In the genomic region with DNA sequence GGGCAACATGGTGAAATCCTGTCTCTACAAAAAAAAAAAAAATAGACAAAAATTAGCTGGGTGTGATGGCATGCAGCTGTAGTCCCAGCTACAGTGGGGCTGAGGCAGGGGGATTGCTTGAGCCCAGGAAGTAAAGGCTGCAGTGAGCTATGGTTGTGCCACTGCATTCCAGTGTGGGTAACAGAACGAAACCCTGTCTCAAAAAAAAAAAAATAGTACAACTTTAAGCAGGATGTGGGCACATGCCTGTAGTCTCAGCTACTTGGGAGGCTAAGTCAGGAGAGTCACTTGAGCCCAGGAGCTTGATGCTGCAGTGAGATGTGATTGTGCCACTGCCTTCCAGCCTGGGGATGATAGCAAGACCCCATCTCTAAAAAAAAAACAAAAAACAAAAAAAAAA, we compare ENCODE assay signal across 8 cellular contexts. TPM values are rescaled to one million over a fixed set of nuclear protein-coding genes. Genes with fewer than 3 reads are reported as not detected.
A peak's percentile ranks its signal among the peaks of the same experiment; 100 is the strongest.
DNase-seq lines count a peak whose midpoint lies in the region; ATAC-seq and TF ChIP-seq lines count a peak whose summit lies in the region.

No MANE protein-coding gene starts in this region.

- no peaks in the 10 kb centered on the region for H3F3A ChIP-seq in OCI-LY1 (ENCODE audit: insufficient read depth, low read length)

- H3K27me3 ChIP-seq in OCI-LY1 (ENCODE audit: insufficient read depth, low read length) (no peaks in the 10 kb centered on the region), skeletal muscle satellite cell (ENCODE audit: control insufficient read depth, insufficient read depth, low read length) (no peaks in the 10 kb centered on the region), right cardiac atrium (ENCODE audit: control insufficient read depth, insufficient read depth) (no peaks in the 10 kb centered on the region)

- intact Hi-C loops in right cardiac atrium (cut with DNase I): no loop called here

- peaks cover 17% of the 10 kb centered on the region for H3K4me1 ChIP-seq in OCI-LY1 (ENCODE audit: insufficient read depth, low read length, severe bottlenecking)
- peaks cover 31% of the 10 kb centered on the region for H3K4me1 ChIP-seq in skeletal muscle satellite cell (ENCODE audit: control insufficient read depth, insufficient read depth, low read length)
- H3K4me1 ChIP-seq in right cardiac atrium (ENCODE audit: control insufficient read depth, insufficient read depth, low read length): peaks cover 4% of the 10 kb centered on the region

- H3K4me3 ChIP-seq in OCI-LY1 (ENCODE audit: low read depth, low read length, poor library complexity, severe bottlenecking) (no peak overlapping the region), cardiac fibroblast (replicated peaks in 1 of 2; ENCODE audit: low read depth in 2 of 2, low read length in 2 of 2) (no peak overlapping the region), skeletal muscle satellite cell (ENCODE audit: low read length) (no peak overlapping the region), right cardiac atrium (ENCODE audit: low read length) (no peak overlapping the region)

- no peak for TF ChIP-seq CTCF in OCI-LY1 (IDR thresholded peaks at IDR 0.05; ENCODE audit: low read length)
- TF ChIP-seq CTCF in cardiac fibroblast (IDR thresholded peaks at IDR 0.05; ENCODE audit: low read depth, low read length): no peak

- WGBS in right cardiac atrium: 87% methylated on average over 1 of the region's 1 CpG

- no peak overlapping the region for H3K9ac ChIP-seq in OCI-LY1 (ENCODE audit: low read length)
- no peak overlapping the region for H3K9ac ChIP-seq in skeletal muscle satellite cell (ENCODE audit: low read depth, low read length)

- no peak overlapping the region for H2AFZ ChIP-seq in OCI-LY1 (ENCODE audit: low read length)

- H3K79me2 ChIP-seq in OCI-LY1 (ENCODE audit: insufficient read depth, low read length): peaks cover 9% of the 10 kb centered on the region; the same call in 1 of the 2 replicates

- H3K4me2 ChIP-seq in OCI-LY1 (ENCODE audit: low read length) (no peak overlapping the region), skeletal muscle satellite cell (ENCODE audit: low read length) (peak overlapping the region; percentile 15)

- DNase-seq in activated effector memory CD4-positive, alpha-beta T cell treated with Interleukin-2 at 50 U/mL for 16 hours: peak; percentile 5
- no peak for DNase-seq in activated effector memory CD4-positive, alpha-beta T cell treated with anti-CD3 and anti-CD28 coated beads, Interleukin-2, amount 50 U/mL, for 16 hours
- DNase-seq in cardiac fibroblast (ENCODE audit: low read depth in 2 of 2) (peak; percentile 29 to 35), NCI-H2171 (lab: John Stamatoyannopoulos, UW) (no peak), right cardiac atrium (no peak)

- ATAC-seq in HG02763 (IDR thresholded peaks at IDR 0.05; ENCODE audit: unreplicated experiment) (no peak), right cardiac atrium (no peak)

- H4K20me1 ChIP-seq in OCI-LY1 (ENCODE audit: insufficient read depth, low read length): no peaks in the 10 kb centered on the region

- H3K27ac ChIP-seq in OCI-LY1 (ENCODE audit: low read depth, low read length, poor library complexity, severe bottlenecking) (peak overlapping the region; percentile 31), right cardiac atrium (ENCODE audit: low read length) (no peak overlapping the region)

- no peaks in the 10 kb centered on the region for H3K9me2 ChIP-seq in OCI-LY1 (ENCODE audit: low read depth, low read length)

- H3K9me3 ChIP-seq in OCI-LY1 (ENCODE audit: low read length): no peaks in the 10 kb centered on the region
- no peaks in the 10 kb centered on the region for H3K9me3 ChIP-seq in skeletal muscle satellite cell (replicated peaks; ENCODE audit: low read length)
- no peaks in the 10 kb centered on the region for H3K9me3 ChIP-seq in right cardiac atrium (ENCODE audit: control insufficient read depth, low read length)

- no peaks in the 10 kb centered on the region for H3K36me3 ChIP-seq in OCI-LY1 (ENCODE audit: insufficient read depth, low read length)
- no peaks in the 10 kb centered on the region for H3K36me3 ChIP-seq in skeletal muscle satellite cell (ENCODE audit: insufficient read depth, low read length)

RNA-seq across cellular contexts. Expression of a gene that starts 43.6 kb away (rescaled TPM):
- 9.9 and 10.7 TPM in 2 replicates for total RNA-seq in skeletal muscle satellite cell (2012; rRNA removed)
- total RNA-seq in right cardiac atrium: 1 to 10 TPM; 6.3 to 8.4 (median 7.3) TPM
- polyA plus RNA-seq in right cardiac atrium: 3.0 TPM

Comparison
In these comparisons a context has a peak if more than half of its experiments do, and no peak if none do; other contexts are left out.
1. DNase-seq: peak in activated effector memory CD4-positive, alpha-beta T cell treated with Interleukin-2 at 50 U/mL for 16 hours (single experiment) and cardiac fibroblast (2 of 2); none in activated effector memory CD4-positive, alpha-beta T cell treated with anti-CD3 and anti-CD28 coated beads, Interleukin-2, amount 50 U/mL, for 16 hours (single experiment), NCI-H2171 (single experiment) and right cardiac atrium (0 of 3).